ENCODE assay signal across 9 cellular contexts in the genomic region with DNA sequence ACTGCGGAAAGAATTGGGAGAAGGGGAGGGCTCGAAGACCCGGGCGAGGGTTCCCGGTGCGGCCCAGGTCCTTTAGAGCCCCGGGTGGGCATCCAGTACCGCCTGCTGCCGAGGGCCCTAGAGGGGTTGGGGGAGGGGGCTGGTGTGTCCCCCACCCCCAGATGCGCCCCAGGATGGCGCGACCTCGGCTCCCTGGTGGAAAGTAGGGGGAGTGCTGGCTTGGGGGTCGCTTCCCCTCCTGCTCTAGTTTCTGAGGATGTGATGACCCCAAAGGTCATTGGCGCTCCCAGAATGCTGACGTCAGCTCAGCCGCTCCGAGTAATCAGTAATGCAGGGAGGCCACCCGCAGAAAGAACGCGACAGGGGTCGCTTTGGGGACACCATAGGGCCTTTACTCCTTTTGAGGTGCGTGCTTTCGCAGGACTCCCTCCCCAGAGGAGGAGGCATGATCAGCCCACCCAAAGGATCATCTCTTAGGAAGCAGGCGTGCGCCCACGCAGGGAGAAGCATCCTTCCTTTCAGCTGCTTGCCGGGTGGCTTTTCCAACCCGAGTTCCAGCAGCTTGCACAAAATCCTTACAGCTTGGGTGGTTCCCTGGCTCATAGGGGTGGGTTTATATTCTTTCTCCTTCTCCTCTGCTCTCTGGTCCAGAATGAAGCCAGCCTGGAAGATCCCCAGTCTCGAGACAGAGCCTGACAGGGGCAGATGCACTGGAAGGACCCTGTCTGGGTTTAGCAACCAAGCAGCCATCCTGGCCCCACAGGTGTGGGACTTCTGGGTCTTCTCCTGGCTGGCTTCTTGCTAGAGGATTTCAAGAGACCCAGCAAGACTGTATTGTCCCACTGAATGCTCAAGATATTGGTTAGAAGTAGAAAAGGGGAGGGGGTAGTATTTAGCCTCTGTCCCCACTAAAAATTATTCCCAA. TPM values are rescaled to one million over a fixed set of nuclear protein-coding genes. Genes with fewer than 3 reads are reported as not detected.
DNase-seq lines count a peak whose midpoint lies in the region; ATAC-seq, FAIRE-seq and TF ChIP-seq lines count a peak whose summit lies in the region.
"Had no signal": no experiment of that assay in that cellular context is flagged by ENCODE, and none has a peak within 500 bp of the region (broad histone marks: within the 10 kb centered on the region; RNA-seq: fewer than 3 reads in every experiment).

No MANE protein-coding gene starts in this region.

- H3K9ac ChIP-seq in IMR-90 (ENCODE audit: low read depth, low read length): no peak overlapping the region

- H2BK5ac ChIP-seq in IMR-90 (ENCODE audit: low read depth, low read length, poor library complexity, severe bottlenecking): no peak overlapping the region

- H3K56ac ChIP-seq in IMR-90 (ENCODE audit: extremely low read depth, insufficient read depth, low read length): no peak overlapping the region

- no peaks in the 10 kb centered on the region for H3K9me3 Mint-ChIP-seq in nephron

- no peak overlapping the region for H2AFZ ChIP-seq in IMR-90 (replicated peaks; ENCODE audit: low read length, poor library complexity)

- intact Hi-C loops in IMR-90 (cut with micrococcal nuclease): no loop called here

- H4K8ac ChIP-seq in IMR-90 (ENCODE audit: low read depth in 2 of 2, low read length in 2 of 2): no peak overlapping the region

- H3K4me1 Mint-ChIP-seq in nephron: no peaks in the 10 kb centered on the region

- H3K4me2 ChIP-seq in A549 (peak overlapping the region; percentile 99), IMR-90 (ENCODE audit: low read depth, low read length) (no peak overlapping the region; the same call in 1 of the 2 replicates)

- H3K14ac ChIP-seq in IMR-90 (replicated peaks; ENCODE audit: low read depth, low read length): no peak overlapping the region

- H3K9me3 ChIP-seq in A549 (no peaks in the 10 kb centered on the region), IMR-90 (ENCODE audit: control insufficient read depth, insufficient read depth, low read length) (no peaks in the 10 kb centered on the region), ectodermal cell (ENCODE audit: control insufficient read depth, low read length) (no peaks in the 10 kb centered on the region), WERI-Rb-1 (ENCODE audit: severe bottlenecking) (no peaks in the 10 kb centered on the region)

- POLR2A ChIA-PET in A549 (lab: Yijun Ruan, JAX) (no interaction called here), IMR-90 (lab: Charles Lee; ENCODE audit: unreplicated experiment) (no interaction called here)

- H3K36me3 ChIP-seq in IMR-90 (ENCODE audit: control insufficient read depth, insufficient read depth, low read length) (no peaks in the 10 kb centered on the region), ectodermal cell (ENCODE audit: control insufficient read depth, insufficient read depth, low read length) (no peaks in the 10 kb centered on the region), WERI-Rb-1 (no peaks in the 10 kb centered on the region)

- no peaks in the 10 kb centered on the region for H3K9me1 ChIP-seq in IMR-90 (ENCODE audit: insufficient read depth, low read length)

- H3K4ac ChIP-seq in IMR-90 (ENCODE audit: low read depth, low read length): no peak overlapping the region

- H2AK5ac ChIP-seq in IMR-90 (ENCODE audit: low read depth, low read length): no peak overlapping the region

- peaks cover 11% of the 10 kb centered on the region; the same call in 2 of the 3 replicates for H3K4me1 ChIP-seq in A549
- peaks cover 2% of the 10 kb centered on the region; the same call in 1 of the 2 replicates for H3K4me1 ChIP-seq in IMR-90 (ENCODE audit: control insufficient read depth, insufficient read depth, low read length)
- H3K4me1 ChIP-seq in ectodermal cell (ENCODE audit: control insufficient read depth, insufficient read depth, low read length): peaks cover 11% of the 10 kb centered on the region

- H3K4me3 ChIP-seq in A549 (peak overlapping the region; percentile 64; the same call in 2 of the 3 replicates), IMR-90 (ENCODE audit: insufficient read depth, low read depth, low read length) (no peak overlapping the region), ectodermal cell (ENCODE audit: insufficient read depth, low read depth, low read length) (peak overlapping the region; percentile 53), WERI-Rb-1 (ENCODE audit: low read depth, low read length) (no peak overlapping the region)

- no peak for ATAC-seq in A549
- ATAC-seq in IMR-90 (ENCODE audit: low read depth): no peak
- no peak for ATAC-seq in HG03442 (IDR thresholded peaks at IDR 0.05; ENCODE audit: unreplicated experiment)
- no peak for ATAC-seq in HG02642 (IDR thresholded peaks at IDR 0.05; ENCODE audit: poor library complexity, unreplicated experiment)

- H4K20me1 ChIP-seq in IMR-90 (ENCODE audit: insufficient read depth, low read length): no peaks in the 10 kb centered on the region

- no peak overlapping the region for H4K5ac ChIP-seq in IMR-90 (ENCODE audit: low read depth, low read length)

- in situ Hi-C loops in IMR-90 (cut with MboI; ENCODE audit: low sequenced_read_pairs): no loop called here

- no peak for TF ChIP-seq POLR2A in A549 (IDR thresholded peaks at IDR 0.05; ENCODE audit: low read length)
- no peak for TF ChIP-seq POLR2A in IMR-90 (IDR thresholded peaks at IDR 0.05; ENCODE audit: low read depth, low read length)

- no peak overlapping the region for H3K27ac Mint-ChIP-seq in nephron

- dilution Hi-C loops in IMR-90 (cut with HindIII; ENCODE audit: low sequenced_read_pairs, unreplicated experiment): no loop called here

- H3K23ac ChIP-seq in IMR-90 (ENCODE audit: low read depth, low read length): no peak overlapping the region

- FAIRE-seq in A549 (lab: Jason Lieb, UNC) (no peak), HTR-8/SVneo (lab: Jason Lieb, UNC) (no peak)

- no peaks in the 10 kb centered on the region for H3K36me3 Mint-ChIP-seq in nephron (ENCODE audit: low read depth)

- no peak overlapping the region for H2AK9ac ChIP-seq in IMR-90 (replicated peaks; ENCODE audit: low read depth, low read length, poor library complexity)

- CTCF ChIA-PET in A549 (lab: Yijun Ruan, JAX): interaction anchor here (1.0 to 3.7 kb wide), 3 partner anchors 19 to 95 kb away, joined by 4 to 30 read pairs (median 5); no protein-coding TSS in a partner anchor
- CTCF ChIA-PET in IMR-90 (lab: Yijun Ruan, JAX): no interaction called here

- no peak overlapping the region for H2BK15ac ChIP-seq in IMR-90 (ENCODE audit: low read depth, low read length)

- no TSS peak for BruUV-seq in IMR-90 (replicated peaks; lab: Mats Ljungman, UMichigan)

- H3K27me3 ChIP-seq in IMR-90 (ENCODE audit: control insufficient read depth, insufficient read depth, low read length): peaks cover 52% of the 10 kb centered on the region
- peaks cover 45% of the 10 kb centered on the region for H3K27me3 ChIP-seq in ectodermal cell (ENCODE audit: control insufficient read depth, insufficient read depth, low read length, poor library complexity, severe bottlenecking)
- no peaks in the 10 kb centered on the region for H3K27me3 ChIP-seq in WERI-Rb-1 (ENCODE audit: insufficient read depth, low read depth, severe bottlenecking)

- H2BK20ac ChIP-seq in IMR-90 (ENCODE audit: low read depth, low read length): no peak overlapping the region

- H3K79me1 ChIP-seq in IMR-90 (ENCODE audit: low read depth in 1 of 2, low read length in 2 of 2): no peaks in the 10 kb centered on the region

- H3K27me3 Mint-ChIP-seq in nephron (ENCODE audit: low read depth): peaks cover 60% of the 10 kb centered on the region

- no peak overlapping the region for H4K91ac ChIP-seq in IMR-90 (ENCODE audit: insufficient read depth, low read depth, low read length)

- H3K27ac ChIP-seq in A549 (peak overlapping the region; percentile 77 to 85; a peak in 5 of 6 replicates), IMR-90 (ENCODE audit: insufficient read depth, low read length) (no peak overlapping the region), ectodermal cell (ENCODE audit: insufficient read depth, low read depth, low read length, poor library complexity, severe bottlenecking) (no peak overlapping the region), WERI-Rb-1 (no peak overlapping the region)

- no peak overlapping the region for H2BK120ac ChIP-seq in IMR-90 (ENCODE audit: low read depth, low read length)

- TF ChIP-seq EP300 in A549 (IDR thresholded peaks at IDR 0.05): no peak

- TF ChIP-seq RAD21 in A549 (conservative IDR thresholded peaks at IDR 0.05 in 1 of 2, IDR thresholded peaks at IDR 0.05 in 1 of 2) (no peak), IMR-90 (IDR thresholded peaks at IDR 0.05; ENCODE audit: low read length) (no peak)

- TF ChIP-seq CTCF in A549 (IDR thresholded peaks at IDR 0.05): no peak
- TF ChIP-seq CTCF in IMR-90 (conservative IDR thresholded peaks at IDR 0.05; ENCODE audit: low read depth, low read length): no peak
- no peak for TF ChIP-seq CTCF in nephron (IDR thresholded peaks at IDR 0.05; ENCODE audit: unreplicated experiment in 3 of 3)
- no peak for TF ChIP-seq CTCF in WERI-Rb-1 (IDR thresholded peaks at IDR 0.05; ENCODE audit: low read depth, low read length)

- DNase-seq in A549 (ENCODE audit: low read depth in 1 of 2, low spot score in 1 of 2): no peak
- DNase-seq in IMR-90: no peak
- DNase-seq in WERI-Rb-1: no peak
- DNase-seq in HTR-8/SVneo (ENCODE audit: insufficient read length, low spot score): no peak
- DNase-seq: DND-41 had no signal

- H3K18ac ChIP-seq in IMR-90 (ENCODE audit: low read depth, low read length): no peak overlapping the region

- 82% methylated on average over 16 of the region's 30 CpGs for WGBS in A549 (ENCODE audit: missing lambda C conversion rate)
- WGBS in IMR-90 (ENCODE audit: extremely low coverage in 2 of 2, insufficient read length in 1 of 2), 2 experiments: 1% methylated on average over 17 of the region's 30 CpGs; no CpG with 5 or more reads in 1 of the 2 experiments
- 16 to 18% methylated on average over 30 of the region's 30 CpGs for WGBS in ectodermal cell, 2 experiments

- peak overlapping the region; percentile 74 to 76 (median 75) for H3K4me3 Mint-ChIP-seq in nephron

TF ChIP-seq in A549, 52 proteins besides CTCF, POLR2A, EP300 and RAD21 (continues in another document):
- TF ChIP-seq BHLHE40 (IDR thresholded peaks at IDR 0.05; ENCODE audit: low read depth, low read length): no peak

TF ChIP-seq in IMR-90, 13 proteins besides CTCF, POLR2A, EP300 and RAD21 (continues in another document):
- TF ChIP-seq MAFK (IDR thresholded peaks at IDR 0.05; ENCODE audit: low read depth, low read length): peak; percentile 78

RNA-seq across cellular contexts. Expression of a gene that starts 1.3 kb away (rescaled TPM):
- polyA plus RNA-seq in A549 (2011; rRNA removed) (23.0 and 31.7 TPM in 2 replicates), A549 (2017; fragmentation: RNase III; extraction: RNeasy Plus Mini Kit Qiagen cat#74134 plus additional on column Dnase treatment) (26.5 to 32.2 TPM (median 31.3 TPM) in 3 replicates), IMR-90 (2012; rRNA removed) (17.5 and 21.6 TPM in 2 replicates)
- polyA plus RNA-seq in A549 (2012; cell fraction: cytosol; rRNA removed): 15.6 and 16.2 TPM in 2 replicates
- polyA plus RNA-seq in A549 (2012; cell fraction: nucleus; rRNA removed): 8.0 and 12.4 TPM in 2 replicates
- 6.5 and 8.0 TPM in 2 replicates for polyA minus RNA-seq in A549 (2011; rRNA and poly(A)+ RNA removed)
- total RNA-seq in IMR-90 (2012; rRNA removed): 15.4 and 25.6 TPM in 2 replicates
- 5.2 and 6.0 TPM in 2 replicates for polyA plus RNA-seq in IMR-90 (2012; cell fraction: cytosol; rRNA removed)
- polyA plus RNA-seq in IMR-90 (2012; cell fraction: nucleus; rRNA removed; ENCODE audit: low replicate concordance): 7.8 and 39.5 TPM in 2 replicates
- 16.0 TPM for polyA plus RNA-seq in ectodermal cell (2013, experiment 1 of 4)
- 14.7 TPM for polyA plus RNA-seq in ectodermal cell (2013, experiment 2 of 4)
- polyA plus RNA-seq in ectodermal cell (2013, experiment 3 of 4): 13.3 TPM
- 14.5 TPM for polyA plus RNA-seq in ectodermal cell (2013, experiment 4 of 4)

Comparison
In these comparisons a context has a peak if more than half of its experiments do, and no peak if none do; other contexts are left out.
1. H3K27ac ChIP-seq: peak in A549 (2 of 2); none in IMR-90 (single experiment), ectodermal cell (single experiment) and WERI-Rb-1 (single experiment).
2. H3K4me3 ChIP-seq: peak in A549 (single experiment) and ectodermal cell (single experiment); none in IMR-90 (single experiment) and WERI-Rb-1 (single experiment).